10 cellular contexts compared by ENCODE assay signal in the genomic region with DNA sequence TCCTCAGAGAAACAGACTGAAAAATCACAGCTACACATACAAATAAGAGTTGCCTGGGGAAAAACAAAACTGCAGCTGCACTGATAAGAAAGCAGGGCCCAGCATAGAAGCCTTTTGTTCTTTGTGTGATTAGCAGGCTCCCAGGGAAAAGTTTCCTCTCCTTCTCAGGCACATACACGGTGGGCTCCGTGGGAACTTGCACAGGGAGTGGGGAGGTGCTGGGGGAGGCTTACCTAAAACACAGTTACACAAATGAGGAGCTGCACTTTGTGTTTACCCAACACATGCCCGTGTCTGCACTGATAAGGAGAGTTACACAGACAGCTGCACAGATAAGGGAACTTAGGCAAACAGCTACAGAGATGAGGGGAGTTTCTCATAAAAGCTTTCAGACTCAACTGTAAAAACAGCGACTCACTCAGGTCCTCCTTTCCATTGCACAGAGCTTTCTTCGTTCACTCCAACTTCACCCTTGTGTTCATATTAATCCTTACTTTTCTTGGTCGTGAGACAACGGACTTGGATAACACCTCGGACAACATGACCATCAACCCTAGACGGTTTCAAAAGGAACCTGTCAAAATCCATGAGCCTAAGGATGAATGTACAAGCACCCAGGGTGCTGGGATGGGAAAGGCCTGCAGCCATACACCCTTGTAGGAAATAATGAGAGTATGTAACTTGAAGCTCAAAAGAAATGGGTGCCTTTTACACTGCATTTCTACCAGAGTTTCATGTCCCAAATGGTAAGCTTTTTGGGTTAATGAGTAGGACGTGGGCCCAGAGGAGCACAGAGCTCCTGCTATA. TPM values are rescaled to one million over a fixed set of nuclear protein-coding genes. Genes with fewer than 3 reads are reported as not detected.
DNase-seq lines count a peak whose midpoint lies in the region; ATAC-seq and TF ChIP-seq lines count a peak whose summit lies in the region.
"Had no signal": no experiment of that assay in that cellular context is flagged by ENCODE, and none has a peak within 500 bp of the region (broad histone marks: within the 10 kb centered on the region; RNA-seq: fewer than 3 reads in every experiment).

No MANE protein-coding gene starts in this region.

- peaks cover 18% of the 10 kb centered on the region for H3K4me1 Mint-ChIP-seq in neural progenitor cell

- peaks cover 35% of the 10 kb centered on the region for H3K4me1 ChIP-seq in Panc1 (ENCODE audit: control insufficient read depth, insufficient read depth, low read length)
- peaks cover 2% of the 10 kb centered on the region for H3K4me1 ChIP-seq in ectodermal cell (ENCODE audit: control insufficient read depth, insufficient read depth, low read length)
- peaks cover 51% of the 10 kb centered on the region for H3K4me1 ChIP-seq in neural progenitor cell

- H3K27ac ChIP-seq in Panc1 (ENCODE audit: low read length) (peak overlapping the region; percentile 83), ectodermal cell (ENCODE audit: insufficient read depth, low read depth, low read length, poor library complexity, severe bottlenecking) (peak overlapping the region; percentile 30), neural progenitor cell (peak overlapping the region; percentile 86)

- H3K9ac ChIP-seq in neural progenitor cell: peak overlapping the region; percentile 4

- no TSS peak for BruUV-seq in Panc1 (replicated peaks; lab: Mats Ljungman, UMichigan)

- no peak for DNase-seq in GM13977 (ENCODE audit: low spot score)
- DNase-seq in Panc1 (ENCODE audit: low read depth, low spot score): no peak
- DNase-seq in neural progenitor cell (ENCODE audit: low spot score): peak; percentile 58
- no peak for DNase-seq in GM10266 (ENCODE audit: extremely low spot score)
- no peak for DNase-seq in AML-193 (lab: John Stamatoyannopoulos, UW)
- DNase-seq: activated B cell treated with CpG ODN at 0.5 μM for 24 hours, foreskin fibroblast had no signal

- H3K4me3 Mint-ChIP-seq in neural progenitor cell: no peak overlapping the region
- H3K4me3 Mint-ChIP-seq: activated B cell treated with CpG ODN at 0.5 μM for 24 hours had no signal

- POLR2A ChIA-PET in Panc1 (lab: Charles Lee): no interaction called here

- peaks cover 7% of the 10 kb centered on the region for H3K9me3 Mint-ChIP-seq in neural progenitor cell
- H3K9me3 Mint-ChIP-seq: activated B cell treated with CpG ODN at 0.5 μM for 24 hours had no signal

- no peak overlapping the region for H3K4me3 ChIP-seq in Panc1 (ENCODE audit: low read depth in 2 of 2, low read length in 2 of 2)
- H3K4me3 ChIP-seq in ectodermal cell (ENCODE audit: insufficient read depth, low read depth, low read length): no peak overlapping the region
- H3K4me3 ChIP-seq in neural progenitor cell: peak overlapping the region; percentile 1

- peaks cover 31% of the 10 kb centered on the region for H3F3A ChIP-seq in neural progenitor cell (ENCODE audit: low read depth)

- no peaks in the 10 kb centered on the region for H3K27me3 Mint-ChIP-seq in neural progenitor cell (ENCODE audit: insufficient read depth, low read depth)
- H3K27me3 Mint-ChIP-seq: activated B cell treated with CpG ODN at 0.5 μM for 24 hours had no signal

- peaks cover 95% of the 10 kb centered on the region for H3K79me2 ChIP-seq in neural progenitor cell (ENCODE audit: low read depth)

- peak overlapping the region; percentile 36 for H3K27ac Mint-ChIP-seq in neural progenitor cell
- H3K27ac Mint-ChIP-seq: activated B cell treated with CpG ODN at 0.5 μM for 24 hours had no signal

- peaks cover 21% of the 10 kb centered on the region for H3K36me3 Mint-ChIP-seq in neural progenitor cell

- intact Hi-C loops in Panc1 (cut with micrococcal nuclease; ENCODE audit: unreplicated experiment): no loop called here

- CTCF ChIA-PET in Panc1 (lab: Charles Lee): interaction anchor here (0.7 to 1.1 kb wide), 2 partner anchors 48 to 61 kb away, joined by 3 to 6 read pairs; no protein-coding TSS in a partner anchor

- H2AFZ ChIP-seq in neural progenitor cell (replicated peaks): no peak overlapping the region

- H3K36me3 ChIP-seq in Panc1 (ENCODE audit: control insufficient read depth, insufficient read depth, low read length) (no peaks in the 10 kb centered on the region), ectodermal cell (ENCODE audit: control insufficient read depth, insufficient read depth, low read length) (peaks cover 10% of the 10 kb centered on the region), neural progenitor cell (peaks cover 16% of the 10 kb centered on the region)

- ATAC-seq in Panc1 (peak; percentile 79), esophagus mucosa (no peak), GM21723 (IDR thresholded peaks at IDR 0.05; ENCODE audit: unreplicated experiment) (no peak)

- 70 to 82% methylated on average over 9 of the region's 10 CpGs for WGBS in ectodermal cell, 2 experiments

- H3K27me3 ChIP-seq in Panc1 (ENCODE audit: control insufficient read depth, insufficient read depth, low read length) (no peaks in the 10 kb centered on the region), ectodermal cell (ENCODE audit: control insufficient read depth, insufficient read depth, low read length, poor library complexity, severe bottlenecking) (no peaks in the 10 kb centered on the region), neural progenitor cell (no peaks in the 10 kb centered on the region)

- in situ Hi-C loops in GM13977 (cut with MboI; ENCODE audit: low pct_unique_long_range_greater_than_20kb, low sequenced_read_pairs, unreplicated experiment) (no loop called here), Panc1 (cut with HindIII; ENCODE audit: low pct_unique_long_range_greater_than_20kb, low sequenced_read_pairs) (no loop called here)

- peak; percentile 11 for TF ChIP-seq CTCF in GM13977 (IDR thresholded peaks at IDR 0.05; ENCODE audit: extremely low read depth, insufficient read depth, missing control alignments)
- TF ChIP-seq CTCF in Panc1 (IDR thresholded peaks at IDR 0.05): no peak
- no peak for TF ChIP-seq CTCF in neural progenitor cell (IDR thresholded peaks at IDR 0.05)
- no peak for TF ChIP-seq CTCF in GM10266 (IDR thresholded peaks at IDR 0.05; ENCODE audit: control insufficient read depth, insufficient read depth, low read depth, missing control alignments)

- peaks cover 56% of the 10 kb centered on the region for H4K20me1 ChIP-seq in neural progenitor cell (ENCODE audit: low read depth)

- H3K9me3 ChIP-seq in Panc1 (ENCODE audit: control insufficient read depth, insufficient read depth, low read depth, low read length): no peaks in the 10 kb centered on the region; the same call in 1 of the 2 replicates
- H3K9me3 ChIP-seq in ectodermal cell (ENCODE audit: control insufficient read depth, low read length): no peaks in the 10 kb centered on the region
- H3K9me3 ChIP-seq in neural progenitor cell (ENCODE audit: low read depth): no peaks in the 10 kb centered on the region

- peak overlapping the region; percentile 51 for H3K4me2 ChIP-seq in neural progenitor cell

RNA-seq across cellular contexts. Expression of a gene that starts 50.8 kb away (rescaled TPM):
- total RNA-seq in Panc1 (2021; ENCODE audit: unreplicated experiment) (70.6 TPM), neural progenitor cell (ENCODE audit: low replicate concordance) (105 and 126 TPM in 2 replicates), esophagus mucosa (71.3 TPM)
- polyA plus RNA-seq in Panc1 (2012; ENCODE audit: insufficient read length): 28.0 TPM
- 67.1 TPM for polyA plus RNA-seq in ectodermal cell (2013, experiment 1 of 4)
- 96.2 TPM for polyA plus RNA-seq in ectodermal cell (2013, experiment 2 of 4)
- polyA plus RNA-seq in ectodermal cell (2013, experiment 3 of 4): 53.1 TPM
- 70.1 TPM for polyA plus RNA-seq in ectodermal cell (2013, experiment 4 of 4)

Comparison
In these comparisons a context has a peak if more than half of its experiments do, and no peak if none do; other contexts are left out.
1. H3K27ac ChIP-seq: peak in every context shown above with its lines; median percentile 86 in neural progenitor cell; 83 in Panc1; 30 in ectodermal cell.